16 cellular contexts compared by ENCODE assay signal in the genomic region with DNA sequence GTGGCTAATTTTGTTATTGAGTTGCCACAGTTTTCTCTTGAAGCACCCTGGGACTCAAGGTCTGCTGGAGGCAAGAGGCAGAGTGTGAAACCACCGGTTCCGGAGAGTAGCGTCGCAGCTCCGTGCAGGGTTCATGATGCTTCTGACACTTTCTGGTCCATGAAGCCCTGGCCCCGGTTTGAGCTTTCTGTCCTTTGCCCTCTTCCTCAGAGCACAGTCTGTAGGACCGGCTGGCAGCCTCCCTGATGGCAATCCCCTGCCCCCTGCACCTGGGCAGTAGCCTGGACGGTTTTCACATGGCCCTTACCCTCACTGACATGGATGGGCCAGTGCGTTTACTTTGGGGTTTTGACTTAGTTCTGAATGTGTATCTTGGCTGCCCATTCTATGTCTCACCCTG.
DNase-seq lines count a peak whose midpoint lies in the region; ATAC-seq and TF ChIP-seq lines count a peak whose summit lies in the region.
"Had no signal": no experiment of that assay in that cellular context is flagged by ENCODE, and none has a peak within 500 bp of the region (broad histone marks: within the 10 kb centered on the region; RNA-seq: fewer than 3 reads in every experiment).

No MANE protein-coding gene starts in this region.

- H3K4me3 Mint-ChIP-seq in activated CD8-positive, alpha-beta memory T cell treated with anti-CD3 and anti-CD28 coated beads, Interleukin-2, amount 10 ng/mL, durations not matched to agents 7 days and 5 days: no peak overlapping the region
- H3K4me3 Mint-ChIP-seq in T-helper 17 cell: no peak overlapping the region
- H3K4me3 Mint-ChIP-seq: CD14-positive monocyte; CD4-positive, alpha-beta memory T cell had no signal

- H2BK120ac ChIP-seq in neuronal stem cell (ENCODE audit: low read depth, low read length): no peak overlapping the region

- no peaks in the 10 kb centered on the region for H3K27me3 Mint-ChIP-seq in activated CD8-positive, alpha-beta memory T cell treated with anti-CD3 and anti-CD28 coated beads, Interleukin-2, amount 10 ng/mL, durations not matched to agents 7 days and 5 days
- H3K27me3 Mint-ChIP-seq in T-helper 17 cell: no peaks in the 10 kb centered on the region
- H3K27me3 Mint-ChIP-seq: CD4-positive, alpha-beta memory T cell had no signal

- peaks cover 5% of the 10 kb centered on the region for H3K9me3 Mint-ChIP-seq in activated CD8-positive, alpha-beta memory T cell treated with anti-CD3 and anti-CD28 coated beads, Interleukin-2, amount 10 ng/mL, durations not matched to agents 7 days and 5 days (ENCODE audit: low read depth)

- no peak overlapping the region for H2BK5ac ChIP-seq in neuronal stem cell (ENCODE audit: low read length)

- peaks cover 0 to 1% of the 10 kb centered on the region in 2 donors for H3K4me1 ChIP-seq in neuronal stem cell (ENCODE audit: control insufficient read depth in 2 of 2, insufficient read depth in 1 of 2, low read depth in 1 of 2, low read length in 2 of 2)
- H3K4me1 ChIP-seq: BLaER1, HAP-1 had no signal

- H3K23ac ChIP-seq in neuronal stem cell (ENCODE audit: low read depth, low read length, poor library complexity): no peak overlapping the region

- no peak overlapping the region for H3K9ac ChIP-seq in neuronal stem cell (ENCODE audit: low read depth, low read length, poor library complexity)
- H3K9ac ChIP-seq: BLaER1, GM23248 had no signal

- H3K36me3 Mint-ChIP-seq in activated CD8-positive, alpha-beta memory T cell treated with anti-CD3 and anti-CD28 coated beads, Interleukin-2, amount 10 ng/mL, durations not matched to agents 7 days and 5 days: no peaks in the 10 kb centered on the region
- no peaks in the 10 kb centered on the region for H3K36me3 Mint-ChIP-seq in T-helper 17 cell (ENCODE audit: low read depth)
- H3K36me3 Mint-ChIP-seq: CD14-positive monocyte had no signal

- H2AK5ac ChIP-seq in neuronal stem cell (ENCODE audit: low read depth, low read length): no peak overlapping the region

- H2BK15ac ChIP-seq in neuronal stem cell (ENCODE audit: low read length): no peak overlapping the region

- H3K4ac ChIP-seq in neuronal stem cell (ENCODE audit: low read length): no peak overlapping the region

- no peak overlapping the region for H2BK12ac ChIP-seq in neuronal stem cell (ENCODE audit: low read length)

- H3K4me1 Mint-ChIP-seq in activated CD8-positive, alpha-beta memory T cell treated with anti-CD3 and anti-CD28 coated beads, Interleukin-2, amount 10 ng/mL, durations not matched to agents 7 days and 5 days: no peaks in the 10 kb centered on the region
- H3K4me1 Mint-ChIP-seq in T-helper 17 cell: peaks cover 2% of the 10 kb centered on the region
- H3K4me1 Mint-ChIP-seq: CD14-positive monocyte had no signal

- no peak for DNase-seq in activated CD8-positive, alpha-beta memory T cell treated with anti-CD3 and anti-CD28 coated beads, Interleukin-2, amount 10 ng/mL, durations not matched to agents 7 days and 5 days
- no peak for DNase-seq in activated CD8-positive, alpha-beta memory T cell treated with anti-CD3 and anti-CD28 coated beads, Interleukin-2, amount 50 U/mL, for 48 hours
- DNase-seq in T-helper 17 cell (no peak), neuronal stem cell (ENCODE audit: low spot score) (no peak), GM10248 (ENCODE audit: extremely low spot score) (no peak), NCI-H226 (no peak)
- DNase-seq: 8988T; CD4-positive, alpha-beta memory T cell; DMS153; DMS79; GDM1; GM23248 had no signal

- H3K27ac ChIP-seq in neuronal stem cell (replicated peaks; ENCODE audit: low read length): no peak overlapping the region
- H3K27ac ChIP-seq: BLaER1, GM23248 had no signal

- H3K18ac ChIP-seq in neuronal stem cell (ENCODE audit: low read length): peak overlapping the region; percentile 59

- no peak overlapping the region for H2AFZ ChIP-seq in neuronal stem cell (ENCODE audit: low read length)
- H2AFZ ChIP-seq: GM23248 had no signal

- no peak overlapping the region for H3K4me3 ChIP-seq in neuronal stem cell (ENCODE audit: low read length in 2 of 2)
- H3K4me3 ChIP-seq: BLaER1, GM23248, HAP-1 had no signal

- peak overlapping the region; percentile 37 for H3K27ac Mint-ChIP-seq in activated CD8-positive, alpha-beta memory T cell treated with anti-CD3 and anti-CD28 coated beads, Interleukin-2, amount 10 ng/mL, durations not matched to agents 7 days and 5 days
- H3K27ac Mint-ChIP-seq in T-helper 17 cell: peak overlapping the region; percentile 51
- H3K27ac Mint-ChIP-seq: CD14-positive monocyte; CD4-positive, alpha-beta memory T cell had no signal

- H3K14ac ChIP-seq in neuronal stem cell (ENCODE audit: low read length): no peak overlapping the region

- TF ChIP-seq CTCF in GM10248 (IDR thresholded peaks at IDR 0.05; ENCODE audit: control extremely low read depth, extremely low read depth, low read depth, missing control alignments): no peak

- H4K8ac ChIP-seq in neuronal stem cell (ENCODE audit: low read depth, low read length): no peak overlapping the region

- H3K9me3 ChIP-seq in T-helper 17 cell (ENCODE audit: control insufficient read depth, low read length, poor library complexity, severe bottlenecking) (no peaks in the 10 kb centered on the region), neuronal stem cell (replicated peaks in 1 of 2; ENCODE audit: control insufficient read depth in 2 of 2, insufficient read depth in 1 of 2, low read depth in 1 of 2, low read length in 2 of 2) (no peaks in the 10 kb centered on the region)
- H3K9me3 ChIP-seq: BLaER1, HAP-1 had no signal

- no CpG with 5 or more reads among the region's 9 CpGs for WGBS in neuronal stem cell (ENCODE audit: extremely low coverage in 2 of 2, insufficient read length in 2 of 2, insufficient replicate concordance in 1 of 2), 2 donors

- no peaks in the 10 kb centered on the region for H3K36me3 ChIP-seq in neuronal stem cell (replicated peaks in 1 of 2; ENCODE audit: control insufficient read depth in 2 of 2, insufficient read depth in 2 of 2, low read length in 2 of 2)
- H3K36me3 ChIP-seq: BLaER1, HAP-1 had no signal

- CTCF ChIA-PET in activated CD8-positive, alpha-beta memory T cell treated with anti-CD3 and anti-CD28 coated beads, Interleukin-2, amount 10 ng/mL, durations not matched to agents 7 days and 5 days (lab: Charles Lee): no interaction called here
- CTCF ChIA-PET in GM10248 (lab: Yijun Ruan, JAX): no interaction called here

- H3K79me1 ChIP-seq in neuronal stem cell (ENCODE audit: low read depth, low read length): no peaks in the 10 kb centered on the region

- H3K4me2 ChIP-seq in neuronal stem cell (ENCODE audit: insufficient read depth, low read length, poor library complexity, severe bottlenecking): no peak overlapping the region
- H3K4me2 ChIP-seq: BLaER1 had no signal

- no peak overlapping the region for H4K91ac ChIP-seq in neuronal stem cell (ENCODE audit: low read depth, low read length, poor library complexity)

- ATAC-seq in activated CD8-positive, alpha-beta memory T cell treated with anti-CD3 and anti-CD28 coated beads, Interleukin-2, amount 10 ng/mL, durations not matched to agents 7 days and 5 days: no peak
- ATAC-seq in T-helper 17 cell (no peak), GM18870 (IDR thresholded peaks at IDR 0.05; ENCODE audit: unreplicated experiment) (no peak)

- POLR2A ChIA-PET in GM10248 (lab: Yijun Ruan, JAX): no interaction called here

- H3K27me3 ChIP-seq in neuronal stem cell (ENCODE audit: control insufficient read depth in 3 of 3, insufficient read depth in 3 of 3, low read depth in 1 of 3, low read length in 3 of 3): no peaks in the 10 kb centered on the region
- H3K27me3 ChIP-seq: BLaER1 had no signal
